Comparison of ENCODE assay signal across 9 cellular contexts in the genomic region with DNA sequence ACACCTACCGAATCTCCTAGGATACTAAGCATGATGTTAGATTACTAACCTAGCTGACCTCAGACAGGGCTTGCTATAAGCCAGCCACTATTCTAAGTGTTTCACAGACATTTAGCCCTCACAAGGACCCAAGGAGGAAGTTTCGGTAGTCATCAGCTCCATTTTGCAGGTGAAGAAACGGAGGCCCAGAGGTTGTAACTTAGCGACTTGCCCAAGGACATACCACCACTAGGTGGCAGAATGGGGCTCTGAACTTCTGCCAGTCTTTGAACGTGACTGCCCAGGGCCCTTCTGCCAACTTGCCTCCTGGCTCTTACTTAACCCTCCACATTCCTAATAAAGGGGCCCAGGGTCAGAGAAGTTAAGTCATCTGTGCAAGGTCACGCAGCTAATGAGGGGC.
A peak's percentile ranks its signal among the peaks of the same experiment; 100 is the strongest.
DNase-seq lines count a peak whose midpoint lies in the region; ATAC-seq and TF ChIP-seq lines count a peak whose summit lies in the region.
"Had no signal": no experiment of that assay in that cellular context is flagged by ENCODE, and none has a peak within 500 bp of the region (broad histone marks: within the 10 kb centered on the region; RNA-seq: fewer than 3 reads in every experiment).

No MANE protein-coding gene starts in this region.

- no peaks in the 10 kb centered on the region for H3K4me1 ChIP-seq in heart right ventricle
- H3K4me1 ChIP-seq: tibial nerve had no signal

- CTCF ChIA-PET in GM10248 (lab: Yijun Ruan, JAX), result interaction anchor here (0.6 to 12.5 kb wide), 27 partner anchors 9 to 283 kb away, joined by 3 to 211 read pairs (median 4); no protein-coding TSS in a partner anchor

- in situ Hi-C loops in ACHN (cut with HindIII; ENCODE audit: low pct_ligation_motif_present, low pct_unique_long_range_greater_than_20kb, low sequenced_read_pairs), result no loop called here

- intact Hi-C loops in heart right ventricle (cut with DNase I), result loop anchor here in 3 of 10 donors (5.0 to 10.0 kb wide), 2 partner anchors 282 to 285 kb away; no protein-coding TSS in a partner anchor

- H3K9me3 ChIP-seq in heart right ventricle, result no peaks in the 10 kb centered on the region
- H3K9me3 ChIP-seq: tibial nerve had no signal

- 49 to 65% methylated on average over 6 of the region's 6 CpGs for WGBS in heart right ventricle, 2 donors

- no peak overlapping the region for H3K4me3 ChIP-seq in heart right ventricle
- H3K4me3 ChIP-seq: tibial nerve had no signal

- ATAC-seq in heart right ventricle, result peak in 1 of 8 donors; percentile 42
- ATAC-seq in HG03159 (IDR thresholded peaks at IDR 0.05; ENCODE audit: unreplicated experiment), result no peak

- DNase-seq in ACHN, result peak; percentile 27
- peak; percentile 67 for DNase-seq in GM10248 (ENCODE audit: extremely low spot score)
- DNase-seq in NCI-H345 treated with DMSO at 0.1 percent for 48 hours (lab: John Stamatoyannopoulos, UW; ENCODE audit: unreplicated experiment), result peak; percentile 20
- peak in 2 of 3 experiments; percentile 3 to 14 for DNase-seq in activated CD8-positive, alpha-beta memory T cell treated with anti-CD3 and anti-CD28 coated beads for 48 hours (ENCODE audit: low read depth in 2 of 3, low spot score in 2 of 3)
- no peak for DNase-seq in heart right ventricle
- peak; percentile 27 for DNase-seq in stimulated activated CD4-positive, alpha-beta T cell treated with anti-CD3 and anti-CD28 coated beads, Interleukin-4, amount 100 ng/mL, for 1 hour
- DNase-seq in DMS114 treated with DMSO at 0.1 percent for 48 hours (lab: John Stamatoyannopoulos, UW; ENCODE audit: unreplicated experiment), result no peak

- POLR2A ChIA-PET in GM10248 (lab: Yijun Ruan, JAX), result no interaction called here

- no peak overlapping the region for H3K27ac ChIP-seq in heart right ventricle
- H3K27ac ChIP-seq: tibial nerve had no signal

- peaks cover 0 to 31% (median 5%) of the 10 kb centered on the region in 7 donors for H3K27me3 ChIP-seq in heart right ventricle
- H3K27me3 ChIP-seq: tibial nerve had no signal

- no peaks in the 10 kb centered on the region for H3K36me3 ChIP-seq in heart right ventricle
- H3K36me3 ChIP-seq: tibial nerve had no signal

- TF ChIP-seq CTCF in GM10248 (IDR thresholded peaks at IDR 0.05; ENCODE audit: control extremely low read depth, extremely low read depth, low read depth, missing control alignments) (peak; percentile 66), heart right ventricle (IDR thresholded peaks at IDR 0.05) (peak in 7 of 9 donors; percentile 33 to 64 (median 44))

Comparison
In these comparisons a context has a peak if more than half of its experiments do, and no peak if none do; other contexts are left out.
1. DNase-seq: peak in ACHN (single experiment), GM10248 (single experiment), NCI-H345 treated with DMSO at 0.1 percent for 48 hours (single experiment), activated CD8-positive, alpha-beta memory T cell treated with anti-CD3 and anti-CD28 coated beads for 48 hours (2 of 3) and stimulated activated CD4-positive, alpha-beta T cell treated with anti-CD3 and anti-CD28 coated beads, Interleukin-4, amount 100 ng/mL, for 1 hour (single experiment); none in heart right ventricle (0 of 2) and DMS114 treated with DMSO at 0.1 percent for 48 hours (single experiment).